In the genomic region with DNA sequence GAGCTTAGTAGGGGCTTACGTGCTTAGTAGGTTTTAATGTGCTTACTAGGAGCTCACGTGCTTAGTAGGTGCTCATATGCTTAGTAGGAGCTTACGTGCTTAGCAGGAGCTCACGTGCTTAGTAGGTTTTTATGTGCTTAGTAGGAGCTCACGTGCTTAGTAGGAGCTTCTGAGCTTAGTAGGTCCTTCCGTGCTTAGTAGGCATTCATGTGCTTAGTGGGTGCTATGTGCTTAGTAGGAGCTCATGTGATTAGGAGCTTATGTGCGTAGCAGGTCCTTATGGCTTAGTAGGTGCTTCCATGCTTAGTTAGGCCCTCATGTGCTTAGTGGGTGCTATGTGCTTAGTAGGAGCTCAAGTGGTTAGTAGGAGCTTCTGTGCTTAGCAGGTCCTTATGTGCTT, we compare ENCODE assay signal across 39 cellular contexts. TPM values are rescaled to one million over a fixed set of nuclear protein-coding genes. Genes with fewer than 3 reads are reported as not detected.
"Had no signal": no experiment of that assay in that cellular context is flagged by ENCODE, and none has a peak within 500 bp of the region (broad histone marks: within the 10 kb centered on the region; RNA-seq: fewer than 3 reads in every experiment).

No MANE protein-coding gene starts in this region.

- H3K9me3 ChIP-seq: MG63 had no signal

- DNase-seq: Kasumi-1, MG63, MM.1S, MV-4-11, NCI-H1048, NCI-H1092, NCI-H1092 treated with DMSO at 0.1 percent for 48 hours, NCI-H1105, NCI-H1105 treated with DMSO at 0.1 percent for 48 hours, NCI-H1417, NCI-H1417 treated with DMSO at 0.1 percent for 48 hours, NCI-H1436, NCI-H1436 treated with DMSO at 0.1 percent for 48 hours, NCI-H146, NCI-H1694, NCI-H1694 treated with DMSO at 0.1 percent for 48 hours, NCI-H187, NCI-H187 treated with DMSO at 0.1 percent for 48 hours, NCI-H1930, NCI-H2029, NCI-H2029 treated with DMSO at 0.1 percent for 48 hours, NCI-H2081, NCI-H2081 treated with DMSO at 0.1 percent for 48 hours, NCI-H2107, NCI-H2171, NCI-H2171 treated with DMSO at 0.1 percent for 48 hours, NCI-H2227 treated with DMSO at 0.1 percent for 48 hours, NCI-H226, NCI-H345, NCI-H446, NCI-H446 treated with DMSO at 0.1 percent for 48 hours, NCI-H510A, NCI-H510A treated with DMSO at 0.1 percent for 48 hours, NCI-H524, NCI-H524 treated with DMSO at 0.1 percent for 48 hours had no signal

- H3K27me3 ChIP-seq: MG63 had no signal

- H3K4me3 ChIP-seq: MG63 had no signal

- H3K36me3 ChIP-seq: MG63 had no signal

RNA-seq across cellular contexts. Expression of a gene that starts 59.4 kb away (rescaled TPM):
- total RNA-seq: LHCN-M2, M059J, MCF 10A, NCI-H460 had no signal
